8 cellular contexts compared by ENCODE assay signal in genomic region chr4:37389967-37390580, GRCh38.
A peak's percentile ranks its signal among the peaks of the same experiment; 100 is the strongest.
DNase-seq lines count a peak whose midpoint lies in the region; ATAC-seq, FAIRE-seq and TF ChIP-seq lines count a peak whose summit lies in the region.

No MANE protein-coding gene starts in this region.

- H3K27ac ChIP-seq in lung (ENCODE audit: low read depth in 1 of 2, low read length in 1 of 2) = no peak overlapping the region

- WGBS in lung, 2 donors = 35% methylated on average over 7 of the region's 7 CpGs

- H3K4me1 Mint-ChIP-seq in activated CD4-positive, alpha-beta T cell treated with anti-CD3 and anti-CD28 coated beads for 36 hours = no peaks in the 10 kb centered on the region

- DNase-seq in activated CD4-positive, alpha-beta T cell treated with anti-CD3 and anti-CD28 coated beads for 36 hours = peak; percentile 34
- DNase-seq in activated CD4-positive, alpha-beta T cell treated with anti-CD3 and anti-CD28 coated beads for 1 hour = no peak
- DNase-seq in NOMO-1 treated with DMSO at 0.1 percent for 48 hours (lab: John Stamatoyannopoulos, UW; ENCODE audit: unreplicated experiment) = peak; percentile 72
- DNase-seq in bronchial epithelial cell (ENCODE audit: low read depth) = peak; percentile 60
- DNase-seq in lung (ENCODE audit: low spot score) = no peak
- no peak for DNase-seq in activated CD4-positive, CD25-positive, alpha-beta regulatory T cell (lab: John Stamatoyannopoulos, UW)

- no peaks in the 10 kb centered on the region for H3K9me3 ChIP-seq in lung (ENCODE audit: control insufficient read depth in 2 of 2, insufficient read depth in 1 of 2, low read length in 1 of 2)

- H3K4me3 Mint-ChIP-seq in activated CD4-positive, alpha-beta T cell treated with anti-CD3 and anti-CD28 coated beads for 36 hours = no peak overlapping the region

- no peaks in the 10 kb centered on the region for H3K4me1 ChIP-seq in lung (ENCODE audit: control insufficient read depth in 2 of 2, insufficient read depth in 2 of 2, low read length in 2 of 2)

- H3K27me3 Mint-ChIP-seq in activated CD4-positive, alpha-beta T cell treated with anti-CD3 and anti-CD28 coated beads for 36 hours = peaks cover 7% of the 10 kb centered on the region

- FAIRE-seq in bronchial epithelial cell (lab: Jason Lieb, UNC) = no peak

- H3K9me3 Mint-ChIP-seq in activated CD4-positive, alpha-beta T cell treated with anti-CD3 and anti-CD28 coated beads for 36 hours (ENCODE audit: low read depth) = no peaks in the 10 kb centered on the region

- H3K36me3 Mint-ChIP-seq in activated CD4-positive, alpha-beta T cell treated with anti-CD3 and anti-CD28 coated beads for 36 hours (ENCODE audit: low read depth) = no peaks in the 10 kb centered on the region

- intact Hi-C loops in activated CD4-positive, alpha-beta T cell treated with anti-CD3 and anti-CD28 coated beads for 36 hours (cut with DNase I, micrococcal nuclease) = loop anchor here (2.0 to 10.0 kb wide), 4 partner anchors 325 to 1039 kb away; no protein-coding TSS in a partner anchor

- CTCF ChIA-PET in activated CD4-positive, alpha-beta T cell treated with anti-CD3 and anti-CD28 coated beads for 36 hours (lab: Charles Lee) = interaction anchor here (0.6 to 1.8 kb wide), 7 partner anchors 9 to 981 kb away, joined by 3 to 9 read pairs (median 4); no protein-coding TSS in a partner anchor

- ATAC-seq in activated CD4-positive, alpha-beta T cell treated with anti-CD3 and anti-CD28 coated beads for 36 hours = peak; percentile 58
- ATAC-seq in GM19467 (IDR thresholded peaks at IDR 0.05; ENCODE audit: unreplicated experiment) = peak; percentile 64
- peak; percentile 80 for ATAC-seq in HG03520 (IDR thresholded peaks at IDR 0.05; ENCODE audit: unreplicated experiment)
- no peak for ATAC-seq in lung (ENCODE audit: insufficient read depth, low FRiP score)

- no peaks in the 10 kb centered on the region for H3K36me3 ChIP-seq in bronchial epithelial cell (ENCODE audit: control insufficient read depth, insufficient read depth, low read length)
- no peaks in the 10 kb centered on the region for H3K36me3 ChIP-seq in lung (ENCODE audit: control insufficient read depth in 2 of 2, insufficient read depth in 2 of 2, low read length in 2 of 2)

- TF ChIP-seq CTCF in bronchial epithelial cell (IDR thresholded peaks at IDR 0.05; ENCODE audit: insufficient read depth, low read length, severe bottlenecking) (peak; percentile 34), lung (IDR thresholded peaks at IDR 0.05; ENCODE audit: control extremely low read depth, extremely low read depth) (peak; percentile 40)

- H3K27ac Mint-ChIP-seq in activated CD4-positive, alpha-beta T cell treated with anti-CD3 and anti-CD28 coated beads for 36 hours = no peak overlapping the region

- no peak overlapping the region for H3K4me3 ChIP-seq in bronchial epithelial cell (ENCODE audit: low read depth, low read length)
- no peak overlapping the region for H3K4me3 ChIP-seq in lung

- POLR2A ChIA-PET in activated CD4-positive, alpha-beta T cell treated with anti-CD3 and anti-CD28 coated beads for 36 hours (lab: Charles Lee) = no interaction called here

- H3K27me3 ChIP-seq in bronchial epithelial cell (ENCODE audit: control insufficient read depth, insufficient read depth, low read length) (no peaks in the 10 kb centered on the region), lung (ENCODE audit: control insufficient read depth, insufficient read depth) (no peaks in the 10 kb centered on the region)

Comparison
In these comparisons a context has a peak if more than half of its experiments do, and no peak if none do; other contexts are left out.
1. DNase-seq: peak in activated CD4-positive, alpha-beta T cell treated with anti-CD3 and anti-CD28 coated beads for 36 hours (single experiment), NOMO-1 treated with DMSO at 0.1 percent for 48 hours (single experiment) and bronchial epithelial cell (single experiment); none in activated CD4-positive, alpha-beta T cell treated with anti-CD3 and anti-CD28 coated beads for 1 hour (single experiment), lung (single experiment) and activated CD4-positive, CD25-positive, alpha-beta regulatory T cell (0 of 4).